ENCODE assay signal across 1 cellular context in genomic region chr13:97122381-97122996, GRCh38.
TF ChIP-seq lines count a peak whose summit lies in the region.

No MANE protein-coding gene starts in this region.

TF ChIP-seq in SK-N-SH, 30 proteins besides CTCF, POLR2A, EP300 and RAD21 (continued from another document):
- TF ChIP-seq, protein P1, sequence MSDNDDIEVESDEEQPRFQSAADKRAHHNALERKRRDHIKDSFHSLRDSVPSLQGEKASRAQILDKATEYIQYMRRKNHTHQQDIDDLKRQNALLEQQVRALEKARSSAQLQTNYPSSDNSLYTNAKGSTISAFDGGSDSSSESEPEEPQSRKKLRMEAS (IDR thresholded peaks at IDR 0.05; ENCODE audit: low read depth): no peak; the same call in 1 of the 2 replicates
- TF ChIP-seq, protein P2, sequence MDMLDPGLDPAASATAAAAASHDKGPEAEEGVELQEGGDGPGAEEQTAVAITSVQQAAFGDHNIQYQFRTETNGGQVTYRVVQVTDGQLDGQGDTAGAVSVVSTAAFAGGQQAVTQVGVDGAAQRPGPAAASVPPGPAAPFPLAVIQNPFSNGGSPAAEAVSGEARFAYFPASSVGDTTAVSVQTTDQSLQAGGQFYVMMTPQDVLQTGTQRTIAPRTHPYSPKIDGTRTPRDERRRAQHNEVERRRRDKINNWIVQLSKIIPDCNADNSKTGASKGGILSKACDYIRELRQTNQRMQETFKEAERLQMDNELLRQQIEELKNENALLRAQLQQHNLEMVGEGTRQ (IDR thresholded peaks at IDR 0.05; ENCODE audit: borderline replicate concordance, low read depth, low read length): no peak
- no peak for TF ChIP-seq GATA2 (CRISPR knock-in tag; IDR thresholded peaks at IDR 0.05)
- no peak for TF ChIP-seq MXI1 (IDR thresholded peaks at IDR 0.05; ENCODE audit: low read depth, low read length)
- TF ChIP-seq, protein P3, sequence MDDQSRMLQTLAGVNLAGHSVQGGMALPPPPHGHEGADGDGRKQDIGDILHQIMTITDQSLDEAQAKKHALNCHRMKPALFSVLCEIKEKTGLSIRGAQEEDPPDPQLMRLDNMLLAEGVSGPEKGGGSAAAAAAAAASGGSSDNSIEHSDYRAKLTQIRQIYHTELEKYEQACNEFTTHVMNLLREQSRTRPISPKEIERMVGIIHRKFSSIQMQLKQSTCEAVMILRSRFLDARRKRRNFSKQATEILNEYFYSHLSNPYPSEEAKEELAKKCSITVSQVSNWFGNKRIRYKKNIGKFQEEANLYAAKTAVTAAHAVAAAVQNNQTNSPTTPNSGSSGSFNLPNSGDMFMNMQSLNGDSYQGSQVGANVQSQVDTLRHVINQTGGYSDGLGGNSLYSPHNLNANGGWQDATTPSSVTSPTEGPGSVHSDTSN (IDR thresholded peaks at IDR 0.05): peak; percentile 53
- no peak for TF ChIP-seq TAF1 (IDR thresholded peaks at IDR 0.05; ENCODE audit: borderline replicate concordance, low read depth, low read length)
- TF ChIP-seq, protein P4, sequence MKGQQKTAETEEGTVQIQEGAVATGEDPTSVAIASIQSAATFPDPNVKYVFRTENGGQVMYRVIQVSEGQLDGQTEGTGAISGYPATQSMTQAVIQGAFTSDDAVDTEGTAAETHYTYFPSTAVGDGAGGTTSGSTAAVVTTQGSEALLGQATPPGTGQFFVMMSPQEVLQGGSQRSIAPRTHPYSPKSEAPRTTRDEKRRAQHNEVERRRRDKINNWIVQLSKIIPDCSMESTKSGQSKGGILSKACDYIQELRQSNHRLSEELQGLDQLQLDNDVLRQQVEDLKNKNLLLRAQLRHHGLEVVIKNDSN (IDR thresholded peaks at IDR 0.05; ENCODE audit: borderline replicate concordance, low read depth): no peak
- no peak for TF ChIP-seq SMC3 (IDR thresholded peaks at IDR 0.05; ENCODE audit: low read depth, low read length)
- no peak for TF ChIP-seq FOXJ3 (CRISPR knock-in tag; IDR thresholded peaks at IDR 0.05)
- TF ChIP-seq, protein P5, sequence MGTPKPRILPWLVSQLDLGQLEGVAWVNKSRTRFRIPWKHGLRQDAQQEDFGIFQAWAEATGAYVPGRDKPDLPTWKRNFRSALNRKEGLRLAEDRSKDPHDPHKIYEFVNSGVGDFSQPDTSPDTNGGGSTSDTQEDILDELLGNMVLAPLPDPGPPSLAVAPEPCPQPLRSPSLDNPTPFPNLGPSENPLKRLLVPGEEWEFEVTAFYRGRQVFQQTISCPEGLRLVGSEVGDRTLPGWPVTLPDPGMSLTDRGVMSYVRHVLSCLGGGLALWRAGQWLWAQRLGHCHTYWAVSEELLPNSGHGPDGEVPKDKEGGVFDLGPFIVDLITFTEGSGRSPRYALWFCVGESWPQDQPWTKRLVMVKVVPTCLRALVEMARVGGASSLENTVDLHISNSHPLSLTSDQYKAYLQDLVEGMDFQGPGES (IDR thresholded peaks at IDR 0.05; ENCODE audit: low read depth, low read length): no peak
- no peak for TF ChIP-seq RXRA (IDR thresholded peaks at IDR 0.05; ENCODE audit: borderline replicate concordance, low read depth)
- TF ChIP-seq RFX5 (IDR thresholded peaks at IDR 0.05; ENCODE audit: low read length): no peak
- no peak for TF ChIP-seq ELF1 (IDR thresholded peaks at IDR 0.05)
- peak; percentile 73 for TF ChIP-seq JUND (IDR thresholded peaks at IDR 0.05)
- no peak for TF ChIP-seq YY1 (IDR thresholded peaks at IDR 0.05; ENCODE audit: low read depth)
- TF ChIP-seq RCOR1 (IDR thresholded peaks at IDR 0.05; ENCODE audit: low read length): no peak
- TF ChIP-seq MEF2A (IDR thresholded peaks at IDR 0.05; ENCODE audit: borderline replicate concordance, low read depth): no peak; the same call in 1 of the 2 replicates
